In genomic region chr7:1473864-1474512, GRCh38 we compare ENCODE assay signal across 8 cellular contexts. TPM values are rescaled to one million over a fixed set of nuclear protein-coding genes. Genes with fewer than 3 reads are reported as not detected.
DNase-seq lines count a peak whose midpoint lies in the region; ATAC-seq and TF ChIP-seq lines count a peak whose summit lies in the region.

No MANE protein-coding gene starts in this region.

- H3K27me3 ChIP-seq in HAP-1 (ENCODE audit: low read depth) (no peaks in the 10 kb centered on the region), iPS DF 6.9 (ENCODE audit: control insufficient read depth, insufficient read depth, low read length) (no peaks in the 10 kb centered on the region)

- in situ Hi-C loops in HAP-1 (cut with MboI; ENCODE audit: low sequenced_read_pairs), result no loop called here

- no peak overlapping the region for H3K27ac Mint-ChIP-seq in CD14-positive monocyte

- intact Hi-C loops in CD14-positive monocyte (cut with micrococcal nuclease), result loop anchor here (2.0 to 5.0 kb wide), 3 partner anchors 41 to 247 kb away; no protein-coding TSS in a partner anchor

- no peak overlapping the region for H3K27ac ChIP-seq in iPS DF 6.9 (ENCODE audit: low read length)

- no peaks in the 10 kb centered on the region for H3K4me1 ChIP-seq in HAP-1
- H3K4me1 ChIP-seq in iPS DF 6.9 (ENCODE audit: control insufficient read depth, insufficient read depth, low read length), result no peaks in the 10 kb centered on the region; the same call in 1 of the 2 replicates

- peaks cover 0 to 2% (median 0%) of the 10 kb centered on the region in 3 donors for H3K27me3 Mint-ChIP-seq in CD14-positive monocyte (ENCODE audit: low read depth in 3 of 3)

- peaks cover 45% of the 10 kb centered on the region for H3K36me3 ChIP-seq in HAP-1 (replicated peaks)
- peaks cover 76% of the 10 kb centered on the region for H3K36me3 ChIP-seq in iPS DF 6.9 (ENCODE audit: control insufficient read depth, insufficient read depth, low read length)

- H3K4me1 Mint-ChIP-seq in CD14-positive monocyte, result no peaks in the 10 kb centered on the region

- H3K9me3 Mint-ChIP-seq in CD14-positive monocyte, result no peaks in the 10 kb centered on the region

- H3K4me3 Mint-ChIP-seq in CD14-positive monocyte, result no peak overlapping the region

- TF ChIP-seq CTCF in CD14-positive monocyte (IDR thresholded peaks at IDR 0.05) (peak; percentile 94), WI38 (IDR thresholded peaks at IDR 0.05; ENCODE audit: low read depth, low read length) (peak; percentile 77)

- H3K9me3 ChIP-seq in HAP-1 (no peaks in the 10 kb centered on the region), iPS DF 6.9 (ENCODE audit: control insufficient read depth, insufficient read depth, low read length) (no peaks in the 10 kb centered on the region)

- H3K4me3 ChIP-seq in HAP-1 (no peak overlapping the region), WI38 (ENCODE audit: low read depth, low read length) (no peak overlapping the region), iPS DF 6.9 (ENCODE audit: low read length) (no peak overlapping the region)

- WGBS in iPS DF 6.9 (ENCODE audit: insufficient coverage, insufficient read length), result no CpG with 5 or more reads among the region's 37 CpGs

- ATAC-seq in HG03469 (IDR thresholded peaks at IDR 0.05; ENCODE audit: unreplicated experiment), result no peak

- peaks cover 32 to 68% of the 10 kb centered on the region in 2 donors for H3K36me3 Mint-ChIP-seq in CD14-positive monocyte

- DNase-seq in CD14-positive monocyte (ENCODE audit: low spot score) (peak; percentile 67), HAP-1 (ENCODE audit: low spot score in 2 of 2) (peak; percentile 57 to 91), NCI-H2227 (lab: John Stamatoyannopoulos, UW; ENCODE audit: unreplicated experiment) (peak; percentile 80), brain pericyte (ENCODE audit: low read depth, low spot score) (peak; percentile 44), iPS DF 6.9 (ENCODE audit: low read depth, low spot score) (peak; percentile 91)
- DNase-seq in stimulated activated CD4-positive, alpha-beta T cell treated with anti-CD3 and anti-CD28 coated beads, Interleukin-12 subunit alpha, Interleukin-12 subunit beta, amount 100 ng/mL, for 4 hours, result peak; percentile 88

RNA-seq across cellular contexts. Expression of gene MICALL2, which starts 14.7 kb away (rescaled TPM):
- under 1 TPM; 0.14 to 0.72 TPM for polyA plus RNA-seq in CD14-positive monocyte

RNA-seq across cellular contexts. Expression of gene INTS1, which starts 30.2 kb away (rescaled TPM):
- 1 to 10 TPM; 5.5 to 7.3 TPM for polyA plus RNA-seq in CD14-positive monocyte

RNA-seq across cellular contexts. Expression of gene MAFK, which starts 56.5 kb away (rescaled TPM):
- under 1 TPM; 0.30 to 0.48 TPM for polyA plus RNA-seq in CD14-positive monocyte
